Comparison of ENCODE assay signal across 23 cellular contexts in genomic region chr16:27977966-27978365, GRCh38.
DNase-seq lines count a peak whose midpoint lies in the region; ATAC-seq and TF ChIP-seq lines count a peak whose summit lies in the region.
"Had no signal": no experiment of that assay in that cellular context is flagged by ENCODE, and none has a peak within 500 bp of the region (broad histone marks: within the 10 kb centered on the region; RNA-seq: fewer than 3 reads in every experiment).

No MANE protein-coding gene starts in this region.

- no peaks in the 10 kb centered on the region for H3K9me3 ChIP-seq in AG04450 (ENCODE audit: control insufficient read depth, insufficient read depth, low read length)
- H3K9me3 ChIP-seq: ascending aorta, pancreas had no signal

- TF ChIP-seq CTCF in AG04450 (IDR thresholded peaks at IDR 0.05; ENCODE audit: low read depth, low read length) (no peak), omental fat pad (IDR thresholded peaks at IDR 0.05) (no peak)

- H3K27ac ChIP-seq in AG04450 (ENCODE audit: low read depth, low read length): peak overlapping the region; percentile 21
- H3K27ac ChIP-seq: ascending aorta, pancreas had no signal

- POLR2A ChIA-PET in AG04450 (lab: Yijun Ruan, JAX) (no interaction called here), T-cell (lab: Charles Lee) (no interaction called here)
- POLR2A ChIA-PET in activated CD4-positive, alpha-beta T cell treated with anti-CD3 and anti-CD28 coated beads for 36 hours (lab: Charles Lee): no interaction called here
- POLR2A ChIA-PET in activated CD8-positive, alpha-beta T cell treated with anti-CD3 and anti-CD28 coated beads, Interleukin-2, amount 10 ng/mL, durations not matched to agents 7 days and 5 days (lab: Charles Lee): no interaction called here

- no peak overlapping the region for H3K4me3 ChIP-seq in AG04450 (ENCODE audit: low read depth, low read length)
- H3K4me3 ChIP-seq: ascending aorta, pancreas had no signal

- ATAC-seq in omental fat pad (ENCODE audit: low FRiP score) (peak; percentile 90), T-cell (replicated peaks in 1 of 4) (no peak)
- no peak for ATAC-seq in activated CD4-positive, alpha-beta T cell treated with anti-CD3 and anti-CD28 coated beads for 36 hours
- no peak for ATAC-seq in activated CD8-positive, alpha-beta T cell treated with anti-CD3 and anti-CD28 coated beads, Interleukin-2, amount 10 ng/mL, durations not matched to agents 7 days and 5 days
- ATAC-seq: pancreas had no signal

- no peak overlapping the region for H3K27ac Mint-ChIP-seq in T-cell
- no peak overlapping the region for H3K27ac Mint-ChIP-seq in activated CD4-positive, alpha-beta T cell treated with anti-CD3 and anti-CD28 coated beads for 36 hours
- no peak overlapping the region for H3K27ac Mint-ChIP-seq in activated CD8-positive, alpha-beta T cell treated with anti-CD3 and anti-CD28 coated beads, Interleukin-2, amount 10 ng/mL, durations not matched to agents 7 days and 5 days
- H3K27ac Mint-ChIP-seq: CD4-positive, alpha-beta memory T cell; T-helper 1 cell treated with Interleukin-12 subunit alpha and Interleukin-12 subunit beta and Interleukin-4 antibody, amounts not matched to agents 30 μg/mL and 1 μg/mL, for 36 hours had no signal

- H3K27me3 ChIP-seq in AG04450 (ENCODE audit: control insufficient read depth, insufficient read depth, low read length): peaks cover 5% of the 10 kb centered on the region
- H3K27me3 ChIP-seq: ascending aorta, pancreas had no signal

- CTCF ChIA-PET in AG04450 (lab: Charles Lee): interaction anchor here (1.0 kb wide), 1 partner anchor 257 kb away, joined by 6 read pairs; no protein-coding TSS in a partner anchor
- CTCF ChIA-PET in T-cell (lab: Charles Lee): no interaction called here
- CTCF ChIA-PET in activated CD4-positive, alpha-beta T cell treated with anti-CD3 and anti-CD28 coated beads for 36 hours (lab: Charles Lee): interaction anchor here (0.7 kb wide), 1 partner anchor 139 kb away, joined by 4 read pairs; no protein-coding TSS in a partner anchor
- CTCF ChIA-PET in activated CD8-positive, alpha-beta T cell treated with anti-CD3 and anti-CD28 coated beads, Interleukin-2, amount 10 ng/mL, durations not matched to agents 7 days and 5 days (lab: Charles Lee): interaction anchor here (1.2 kb wide), 1 partner anchor 92 kb away, joined by 4 read pairs; no protein-coding TSS in a partner anchor

- peaks cover 2 to 6% (median 4%) of the 10 kb centered on the region in 3 donors for H3K9me3 Mint-ChIP-seq in T-cell
- H3K9me3 Mint-ChIP-seq in activated CD4-positive, alpha-beta T cell treated with anti-CD3 and anti-CD28 coated beads for 36 hours (ENCODE audit: low read depth): no peaks in the 10 kb centered on the region
- H3K9me3 Mint-ChIP-seq in activated CD8-positive, alpha-beta T cell treated with anti-CD3 and anti-CD28 coated beads, Interleukin-2, amount 10 ng/mL, durations not matched to agents 7 days and 5 days (ENCODE audit: insufficient read depth): no peaks in the 10 kb centered on the region

- intact Hi-C loops in cardiac septum (cut with DNase I): loop anchor here (10.0 kb wide), 1 partner anchor 333 kb away; no protein-coding TSS in a partner anchor
- intact Hi-C loops in activated CD4-positive, alpha-beta T cell treated with anti-CD3 and anti-CD28 coated beads for 36 hours (cut with DNase I, micrococcal nuclease): no loop called here

- H3K4me3 Mint-ChIP-seq in T-cell: no peak overlapping the region
- no peak overlapping the region for H3K4me3 Mint-ChIP-seq in activated CD4-positive, alpha-beta T cell treated with anti-CD3 and anti-CD28 coated beads for 36 hours
- no peak overlapping the region for H3K4me3 Mint-ChIP-seq in activated CD8-positive, alpha-beta T cell treated with anti-CD3 and anti-CD28 coated beads, Interleukin-2, amount 10 ng/mL, durations not matched to agents 7 days and 5 days
- H3K4me3 Mint-ChIP-seq: CD4-positive, alpha-beta memory T cell; T-helper 1 cell treated with Interleukin-12 subunit alpha and Interleukin-12 subunit beta and Interleukin-4 antibody, amounts not matched to agents 30 μg/mL and 1 μg/mL, for 36 hours had no signal

- no peaks in the 10 kb centered on the region for H3K4me1 Mint-ChIP-seq in T-cell
- H3K4me1 Mint-ChIP-seq in activated CD4-positive, alpha-beta T cell treated with anti-CD3 and anti-CD28 coated beads for 36 hours: no peaks in the 10 kb centered on the region
- H3K4me1 Mint-ChIP-seq in activated CD8-positive, alpha-beta T cell treated with anti-CD3 and anti-CD28 coated beads, Interleukin-2, amount 10 ng/mL, durations not matched to agents 7 days and 5 days (ENCODE audit: low read depth): no peaks in the 10 kb centered on the region
- H3K4me1 Mint-ChIP-seq: CD4-positive, alpha-beta memory T cell; naive B cell had no signal

- H3K27me3 Mint-ChIP-seq in T-cell: peaks cover 19 to 20% of the 10 kb centered on the region in 2 donors
- H3K27me3 Mint-ChIP-seq in activated CD4-positive, alpha-beta T cell treated with anti-CD3 and anti-CD28 coated beads for 36 hours: peaks cover 11% of the 10 kb centered on the region
- peaks cover 14% of the 10 kb centered on the region for H3K27me3 Mint-ChIP-seq in activated CD8-positive, alpha-beta T cell treated with anti-CD3 and anti-CD28 coated beads, Interleukin-2, amount 10 ng/mL, durations not matched to agents 7 days and 5 days (ENCODE audit: low read depth)

- H3K36me3 Mint-ChIP-seq in T-cell: no peaks in the 10 kb centered on the region
- no peaks in the 10 kb centered on the region for H3K36me3 Mint-ChIP-seq in activated CD4-positive, alpha-beta T cell treated with anti-CD3 and anti-CD28 coated beads for 36 hours (ENCODE audit: low read depth)
- H3K36me3 Mint-ChIP-seq in activated CD8-positive, alpha-beta T cell treated with anti-CD3 and anti-CD28 coated beads, Interleukin-2, amount 10 ng/mL, durations not matched to agents 7 days and 5 days (ENCODE audit: low read depth): no peaks in the 10 kb centered on the region
- H3K36me3 Mint-ChIP-seq: CD4-positive, alpha-beta memory T cell; naive B cell had no signal

- DNase-seq in AG04450 (ENCODE audit: low read depth, low spot score): no peak
- DNase-seq in M059J (ENCODE audit: low read depth): peak; percentile 7
- DNase-seq in cardiac septum (ENCODE audit: low spot score): peak; percentile 78
- no peak for DNase-seq in omental fat pad (ENCODE audit: low spot score)
- no peak for DNase-seq in activated CD8-positive, alpha-beta memory T cell treated with anti-CD3 and anti-CD28 coated beads, Interleukin-2, amount 50 U/mL, for 4 hours
- no peak for DNase-seq in T-cell
- DNase-seq in activated CD4-positive, alpha-beta T cell treated with anti-CD3 and anti-CD28 coated beads for 36 hours: no peak
- DNase-seq in activated CD8-positive, alpha-beta T cell treated with anti-CD3 and anti-CD28 coated beads, Interleukin-2, amount 10 ng/mL, durations not matched to agents 7 days and 5 days: no peak
- DNase-seq: activated CD4-positive, alpha-beta T cell treated with anti-CD3 and anti-CD28 coated beads, Interleukin-2, amount 50 U/mL, for 1 hour; activated naive CD4-positive, alpha-beta T cell treated with anti-CD3 and anti-CD28 coated beads, Interleukin-2, amount 50 U/mL, for 16 hours; activated T-cell treated with anti-CD3 and anti-CD28 coated beads for 4 hours; CD4-positive, alpha-beta memory T cell; DND-41; Kasumi-1; naive B cell; NCI-H1105; NCI-H2171; NCI-H69; pancreas; SHP77 treated with DMSO at 0.1 percent for 48 hours; stimulated activated CD4-positive, alpha-beta T cell treated with anti-CD3 and anti-CD28 coated beads, Interleukin-4, amount 100 ng/mL, for 1 hour had no signal

Comparison
In these comparisons a context has a peak if more than half of its experiments do, and no peak if none do; other contexts are left out.
1. DNase-seq: peak in M059J (single experiment) and cardiac septum (single experiment); none in AG04450 (single experiment), omental fat pad (single experiment), activated CD8-positive, alpha-beta memory T cell treated with anti-CD3 and anti-CD28 coated beads, Interleukin-2, amount 50 U/mL, for 4 hours (single experiment), T-cell (0 of 34), activated CD4-positive, alpha-beta T cell treated with anti-CD3 and anti-CD28 coated beads for 36 hours (single experiment) and activated CD8-positive, alpha-beta T cell treated with anti-CD3 and anti-CD28 coated beads, Interleukin-2, amount 10 ng/mL, durations not matched to agents 7 days and 5 days (single experiment).
2. CTCF ChIA-PET loops: an anchor here in AG04450 (1.0 kb wide), activated CD4-positive, alpha-beta T cell treated with anti-CD3 and anti-CD28 coated beads for 36 hours (0.7 kb wide) and activated CD8-positive, alpha-beta T cell treated with anti-CD3 and anti-CD28 coated beads, Interleukin-2, amount 10 ng/mL, durations not matched to agents 7 days and 5 days (1.2 kb wide); none called in T-cell.